Comparison of ENCODE assay signal across 14 cellular contexts in the genomic region with DNA sequence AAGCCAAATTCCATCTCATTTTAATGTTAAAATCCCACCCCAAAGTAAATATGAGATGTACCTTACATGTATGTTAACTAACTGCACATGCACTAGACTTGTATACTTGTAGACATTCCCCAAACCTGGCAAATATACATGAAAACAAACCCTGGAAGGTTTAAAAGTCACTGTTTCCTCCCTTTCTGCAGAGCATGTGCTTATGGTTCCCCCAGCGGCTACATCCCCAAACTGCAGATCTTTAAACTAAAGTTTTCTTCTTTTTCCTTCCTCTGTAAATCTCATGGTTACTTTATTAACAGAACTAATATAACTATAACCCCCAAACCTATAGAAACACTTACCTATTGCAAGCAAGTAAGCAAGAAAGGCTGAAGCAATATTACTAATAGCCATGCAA.
DNase-seq lines count a peak whose midpoint lies in the region; ATAC-seq and TF ChIP-seq lines count a peak whose summit lies in the region.
"Had no signal": no experiment of that assay in that cellular context is flagged by ENCODE, and none has a peak within 500 bp of the region (broad histone marks: within the 10 kb centered on the region; RNA-seq: fewer than 3 reads in every experiment).

No MANE protein-coding gene starts in this region.

- peaks cover 3% of the 10 kb centered on the region; the same call in 1 of the 2 replicates for H3K9me3 ChIP-seq in Karpas-422 (ENCODE audit: low read length)
- no peaks in the 10 kb centered on the region for H3K9me3 ChIP-seq in osteoblast (ENCODE audit: low read depth, low read length)
- H3K9me3 ChIP-seq: uterus had no signal

- no peaks in the 10 kb centered on the region for H3K4me1 ChIP-seq in Karpas-422 (ENCODE audit: low read length)
- H3K4me1 ChIP-seq in osteoblast (ENCODE audit: insufficient read depth, low read length) = no peaks in the 10 kb centered on the region
- H3K4me1 ChIP-seq: uterus had no signal

- no peak overlapping the region for H3K4me2 ChIP-seq in Karpas-422 (ENCODE audit: low read depth, low read length, poor library complexity, severe bottlenecking)
- H3K4me2 ChIP-seq in osteoblast (ENCODE audit: insufficient read depth, low read length) = no peak overlapping the region

- no peak overlapping the region for H3K27ac Mint-ChIP-seq in chondrocyte (ENCODE audit: unreplicated experiment)

- TF ChIP-seq CTCF in chondrocyte (IDR thresholded peaks at IDR 0.05) = peak; percentile 81
- TF ChIP-seq CTCF in osteoblast (IDR thresholded peaks at IDR 0.05; ENCODE audit: extremely low read depth, low read depth, low read length) = peak; percentile 20

- no peaks in the 10 kb centered on the region for H3K9me2 ChIP-seq in Karpas-422 (replicated peaks; ENCODE audit: insufficient read depth, low read length)

- H3K4me3 ChIP-seq in Karpas-422 (ENCODE audit: low read length) (no peak overlapping the region), osteoblast (ENCODE audit: insufficient read depth, low read length) (no peak overlapping the region)
- H3K4me3 ChIP-seq: SK-N-MC, uterus had no signal

- H3K27me3 ChIP-seq in Karpas-422 (ENCODE audit: low read length) (no peaks in the 10 kb centered on the region), osteoblast (ENCODE audit: insufficient read depth, low read length) (no peaks in the 10 kb centered on the region)
- H3K27me3 ChIP-seq: uterus had no signal

- H3K9ac ChIP-seq in Karpas-422 (ENCODE audit: low read length) = no peak overlapping the region

- H3K27ac ChIP-seq in Karpas-422 (ENCODE audit: low read length) (no peak overlapping the region), osteoblast (ENCODE audit: low read depth, low read length) (no peak overlapping the region)
- H3K27ac ChIP-seq: SK-N-MC, uterus had no signal

- no peaks in the 10 kb centered on the region for H3K36me3 ChIP-seq in Karpas-422 (ENCODE audit: insufficient read depth, low read length)
- H3K36me3 ChIP-seq in osteoblast (ENCODE audit: insufficient read depth, low read length) = no peaks in the 10 kb centered on the region
- H3K36me3 ChIP-seq: uterus had no signal

- H3K4me3 Mint-ChIP-seq in chondrocyte (ENCODE audit: unreplicated experiment) = no peak overlapping the region
- H3K4me3 Mint-ChIP-seq: activated T-cell treated with anti-CD3 and anti-CD28 coated beads, Interleukin-2, amount 50 U/mL, for 4 hours had no signal

- ATAC-seq in GM18502 (IDR thresholded peaks at IDR 0.05; ENCODE audit: poor library complexity, unreplicated experiment) = peak; percentile 79
- ATAC-seq: activated T-cell treated with anti-CD3 and anti-CD28 coated beads, Interleukin-2, amount 50 U/mL, for 4 hours had no signal

- H4K20me1 ChIP-seq in Karpas-422 (ENCODE audit: insufficient read depth, low read depth, low read length) = no peaks in the 10 kb centered on the region
- H4K20me1 ChIP-seq in osteoblast (ENCODE audit: insufficient read depth, low read length) = no peaks in the 10 kb centered on the region

- DNase-seq in Karpas-422 (peak; percentile 44), chondrocyte (ENCODE audit: low spot score) (no peak), osteoblast (ENCODE audit: insufficient read length, low spot score, missing footprints) (no peak), NCI-H187 (lab: John Stamatoyannopoulos, UW) (no peak), NK-92 (lab: John Stamatoyannopoulos, UW; ENCODE audit: unreplicated experiment) (no peak), activated gamma-delta T cell treated with Interleukin-2 at 50 U/mL for 16 hours (no peak), germinal center (ENCODE audit: low spot score) (no peak)
- DNase-seq: activated T-cell treated with anti-CD3 and anti-CD28 coated beads, Interleukin-2, amount 50 U/mL, for 4 hours; effector CD8-positive, alpha-beta T cell; mesenchymal stem cell; MV-4-11; uterus had no signal

- no peaks in the 10 kb centered on the region for H3K9me3 Mint-ChIP-seq in chondrocyte (ENCODE audit: low read depth)

- H3K79me2 ChIP-seq in Karpas-422 (ENCODE audit: low read length) (no peaks in the 10 kb centered on the region), osteoblast (ENCODE audit: insufficient read depth, low read length) (no peaks in the 10 kb centered on the region)

- H3K27me3 Mint-ChIP-seq in chondrocyte (ENCODE audit: low read depth) = no peaks in the 10 kb centered on the region

- H3K36me3 Mint-ChIP-seq in chondrocyte (ENCODE audit: low read depth) = no peaks in the 10 kb centered on the region

- H3K4me1 Mint-ChIP-seq in chondrocyte (ENCODE audit: low read depth) = no peaks in the 10 kb centered on the region

- no peak overlapping the region for H2AFZ ChIP-seq in Karpas-422 (ENCODE audit: low read length)
- no peak overlapping the region for H2AFZ ChIP-seq in osteoblast (ENCODE audit: low read length)
